In the genomic region with DNA sequence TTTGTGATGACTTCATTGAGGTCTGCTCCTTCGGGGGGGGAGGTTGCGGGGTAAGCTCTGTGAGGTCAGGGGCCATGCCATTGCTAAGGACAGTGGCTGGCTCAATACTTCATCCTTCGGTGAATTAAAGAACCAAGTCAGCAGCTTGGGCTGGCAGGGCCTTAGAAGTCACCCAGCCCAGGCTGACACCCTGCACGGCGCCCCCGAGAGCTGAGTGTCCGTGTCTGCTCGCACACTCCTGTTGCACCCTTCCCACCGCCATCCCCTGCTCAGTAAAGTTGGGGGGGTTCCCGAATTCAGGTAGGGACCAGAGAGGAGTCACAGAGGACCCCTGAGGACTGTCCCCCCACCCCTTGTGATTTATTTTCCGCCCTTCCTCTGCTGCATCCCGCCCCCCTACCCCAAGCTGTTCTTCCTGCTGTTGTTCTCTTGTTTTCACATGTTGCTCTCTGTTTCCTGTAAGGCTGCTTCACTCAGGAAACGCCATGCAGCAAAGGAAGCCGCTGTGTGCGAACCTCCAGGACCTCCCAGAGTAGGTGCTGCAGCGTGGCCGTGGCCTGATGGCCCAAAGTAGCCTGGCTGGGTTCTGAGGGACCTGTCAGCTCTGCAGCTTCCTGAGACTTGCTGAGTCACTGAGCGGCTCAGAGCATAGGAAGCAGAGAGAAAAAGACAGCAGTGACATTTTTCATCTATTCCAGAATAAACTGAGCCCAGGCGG, we compare ENCODE assay signal across 1 cellular context.
TF ChIP-seq lines count a peak whose summit lies in the region.

No MANE protein-coding gene starts in this region.

TF ChIP-seq in IMR-90, 13 proteins besides CTCF, POLR2A, EP300 and RAD21:
- TF ChIP-seq ELK1 (IDR thresholded peaks at IDR 0.05; ENCODE audit: borderline replicate concordance, low read depth, low read length) (no peak), NFE2L2 (IDR thresholded peaks at IDR 0.05; ENCODE audit: low read depth, low read length) (peak; percentile 69)
